28 cellular contexts compared by ENCODE assay signal in the genomic region with DNA sequence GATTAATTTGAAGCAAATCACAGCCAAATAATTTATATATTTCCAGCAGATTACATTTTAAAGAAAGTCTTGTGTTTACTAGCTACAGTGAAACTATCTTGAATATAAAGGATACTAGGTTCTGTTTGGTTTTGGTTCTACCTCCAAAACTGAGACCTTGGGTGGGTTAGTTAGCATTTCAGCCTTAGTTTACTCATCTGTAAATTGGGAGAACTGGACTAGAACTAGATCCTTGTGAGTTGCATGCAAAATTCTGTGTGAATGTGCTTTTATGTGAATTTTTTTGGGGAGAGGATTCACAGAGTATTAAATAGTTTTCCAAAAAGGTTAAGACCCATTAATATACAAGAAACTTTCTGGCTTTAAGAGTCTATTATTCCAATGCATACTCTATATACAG. TPM values are rescaled to one million over a fixed set of nuclear protein-coding genes. Genes with fewer than 3 reads are reported as not detected.
DNase-seq lines count a peak whose midpoint lies in the region; ATAC-seq and TF ChIP-seq lines count a peak whose summit lies in the region.
"Had no signal": no experiment of that assay in that cellular context is flagged by ENCODE, and none has a peak within 500 bp of the region (broad histone marks: within the 10 kb centered on the region; RNA-seq: fewer than 3 reads in every experiment).

No MANE protein-coding gene starts in this region.

- H3K4me3 ChIP-seq in Karpas-422 (ENCODE audit: low read length) (no peak overlapping the region), smooth muscle cell (peak overlapping the region; percentile 21)
- H3K4me3 ChIP-seq: cardiac muscle cell, coronary artery, SJCRH30, thyroid gland had no signal

- H3K27ac ChIP-seq in Karpas-422 (ENCODE audit: low read length) (no peak overlapping the region), smooth muscle cell (ENCODE audit: low read depth) (no peak overlapping the region)
- H3K27ac ChIP-seq: cardiac muscle cell, coronary artery, SJCRH30, thyroid gland had no signal

- H3K27me3 ChIP-seq in Karpas-422 (ENCODE audit: low read length) (no peaks in the 10 kb centered on the region), smooth muscle cell (ENCODE audit: low read depth) (no peaks in the 10 kb centered on the region)
- H3K27me3 ChIP-seq: BE2C, cardiac muscle cell, SJCRH30, thyroid gland had no signal

- peaks cover 57% of the 10 kb centered on the region for H3K36me3 ChIP-seq in Karpas-422 (ENCODE audit: insufficient read depth, low read length)
- H3K36me3 ChIP-seq in smooth muscle cell (ENCODE audit: low read depth), result peaks cover 3% of the 10 kb centered on the region

- TF ChIP-seq CTCF in smooth muscle cell (IDR thresholded peaks at IDR 0.05; ENCODE audit: borderline replicate concordance, insufficient read depth, poor library complexity, severe bottlenecking), result no peak

- H3K9me2 ChIP-seq in Karpas-422 (replicated peaks; ENCODE audit: insufficient read depth, low read length), result no peaks in the 10 kb centered on the region

- H3K9me3 ChIP-seq in Karpas-422 (ENCODE audit: low read length) (no peaks in the 10 kb centered on the region), smooth muscle cell (replicated peaks; ENCODE audit: low read depth) (no peaks in the 10 kb centered on the region)
- H3K9me3 ChIP-seq: BE2C, SJCRH30, thyroid gland had no signal

- H2AFZ ChIP-seq in Karpas-422 (ENCODE audit: low read length), result no peak overlapping the region
- H2AFZ ChIP-seq in smooth muscle cell (ENCODE audit: low read depth), result no peak overlapping the region

- peak overlapping the region; percentile 83 for H3K4me2 ChIP-seq in Karpas-422 (ENCODE audit: low read depth, low read length, poor library complexity, severe bottlenecking)
- H3K4me2 ChIP-seq in smooth muscle cell, result no peak overlapping the region

- ATAC-seq in activated CD8-positive, alpha-beta memory T cell treated with anti-CD3 and anti-CD28 coated beads, Interleukin-2, amount 10 ng/mL, durations not matched to agents 7 days and 5 days, result no peak
- ATAC-seq: effector memory CD8-positive, alpha-beta T cell had no signal

- peaks cover 70% of the 10 kb centered on the region for H3K79me2 ChIP-seq in Karpas-422 (ENCODE audit: low read length)
- H3K79me2 ChIP-seq in smooth muscle cell (ENCODE audit: low read depth), result peaks cover 50% of the 10 kb centered on the region

- H3K4me1 Mint-ChIP-seq in activated CD8-positive, alpha-beta memory T cell treated with anti-CD3 and anti-CD28 coated beads, Interleukin-2, amount 10 ng/mL, durations not matched to agents 7 days and 5 days, result peaks cover 46% of the 10 kb centered on the region
- H3K4me1 Mint-ChIP-seq in activated T-helper 1 cell treated with anti-CD3 and anti-CD28 coated beads, Interleukin-12 subunit alpha, Interleukin-12 subunit beta, Interleukin-2, Interleukin-4 antibody, amounts not matched to agents 30 ng/mL and 10 ng/mL and 1 ng/mL, durations not matched to agents 14 hours and 24 hours and 36 hours (ENCODE audit: low read depth), result peaks cover 55% of the 10 kb centered on the region

- no peaks in the 10 kb centered on the region for H3K9me3 Mint-ChIP-seq in activated CD8-positive, alpha-beta memory T cell treated with anti-CD3 and anti-CD28 coated beads, Interleukin-2, amount 10 ng/mL, durations not matched to agents 7 days and 5 days (ENCODE audit: low read depth)
- no peaks in the 10 kb centered on the region for H3K9me3 Mint-ChIP-seq in activated T-helper 1 cell treated with anti-CD3 and anti-CD28 coated beads, Interleukin-12 subunit alpha, Interleukin-12 subunit beta, Interleukin-2, Interleukin-4 antibody, amounts not matched to agents 30 ng/mL and 10 ng/mL and 1 ng/mL, durations not matched to agents 14 hours and 24 hours and 36 hours
- H3K9me3 Mint-ChIP-seq: activated naive CD4-positive, alpha-beta T cell treated with anti-CD3 and anti-CD28 coated beads, Interleukin-2, amount 50 U/mL, for 24 hours; effector memory CD8-positive, alpha-beta T cell; H9; IgD-negative memory B cell; stimulated activated naive CD8-positive, alpha-beta T cell treated with anti-CD3 and anti-CD28 coated beads, Interleukin-15, Interleukin-2, amounts not matched to agents 100 ng/mL and 50 ng/mL, for 24 hours had no signal

- DNase-seq in activated CD8-positive, alpha-beta memory T cell treated with anti-CD3 and anti-CD28 coated beads, Interleukin-2, amount 10 ng/mL, durations not matched to agents 7 days and 5 days, result no peak
- DNase-seq in activated CD8-positive, alpha-beta memory T cell treated with anti-CD3 and anti-CD28 coated beads for 24 hours, result no peak
- DNase-seq in Karpas-422 (no peak), smooth muscle cell (lab: John Stamatoyannopoulos, UW; ENCODE audit: unreplicated experiment) (no peak), globus pallidus (ENCODE audit: low spot score) (no peak), SKM-1 (lab: John Stamatoyannopoulos, UW; ENCODE audit: unreplicated experiment) (no peak), NCI-H1417 (lab: John Stamatoyannopoulos, UW) (no peak)
- no peak for DNase-seq in activated T-helper 1 cell treated with anti-CD3 and anti-CD28 coated beads, Interleukin-12 subunit alpha, Interleukin-12 subunit beta, Interleukin-2, Interleukin-4 antibody, amounts not matched to agents 30 ng/mL and 10 ng/mL and 1 ng/mL, durations not matched to agents 14 hours and 24 hours and 36 hours (ENCODE audit: low spot score)
- DNase-seq: ACHN; aorta; BE2C; effector memory CD8-positive, alpha-beta T cell; erythroblast; GDM1; H9; NCI-H2029 treated with DMSO at 0.1 percent for 48 hours; NCI-H526 treated with DMSO at 0.1 percent for 48 hours; SJCRH30; thyroid gland had no signal

- peaks cover 37% of the 10 kb centered on the region for H3K4me1 ChIP-seq in Karpas-422 (ENCODE audit: low read length)
- peaks cover 15% of the 10 kb centered on the region for H3K4me1 ChIP-seq in smooth muscle cell (ENCODE audit: low read depth)
- H3K4me1 ChIP-seq: SJCRH30 had no signal

- intact Hi-C loops in activated T-helper 1 cell treated with anti-CD3 and anti-CD28 coated beads, Interleukin-12 subunit alpha, Interleukin-12 subunit beta, Interleukin-2, Interleukin-4 antibody, amounts not matched to agents 30 ng/mL and 10 ng/mL and 1 ng/mL, durations not matched to agents 14 hours and 24 hours and 36 hours (cut with micrococcal nuclease), result loop anchor here (5.0 kb wide), 4 partner anchors 78 to 293 kb away; partner anchors contain the start of gene KIAA0319

- H3K36me3 Mint-ChIP-seq in activated CD8-positive, alpha-beta memory T cell treated with anti-CD3 and anti-CD28 coated beads, Interleukin-2, amount 10 ng/mL, durations not matched to agents 7 days and 5 days, result peaks cover 56% of the 10 kb centered on the region
- H3K36me3 Mint-ChIP-seq in activated T-helper 1 cell treated with anti-CD3 and anti-CD28 coated beads, Interleukin-12 subunit alpha, Interleukin-12 subunit beta, Interleukin-2, Interleukin-4 antibody, amounts not matched to agents 30 ng/mL and 10 ng/mL and 1 ng/mL, durations not matched to agents 14 hours and 24 hours and 36 hours (ENCODE audit: low read depth), result peaks cover 36% of the 10 kb centered on the region
- H3K36me3 Mint-ChIP-seq: IgD-negative memory B cell had no signal

- H3K9ac ChIP-seq in Karpas-422 (ENCODE audit: low read length), result no peak overlapping the region
- H3K9ac ChIP-seq in smooth muscle cell (ENCODE audit: low read depth), result no peak overlapping the region

- peaks cover 9% of the 10 kb centered on the region; the same call in 1 of the 2 replicates for H4K20me1 ChIP-seq in Karpas-422 (ENCODE audit: insufficient read depth, low read depth, low read length)
- no peaks in the 10 kb centered on the region for H4K20me1 ChIP-seq in smooth muscle cell (ENCODE audit: low read depth)

- no peak overlapping the region for H3K4me3 Mint-ChIP-seq in activated CD8-positive, alpha-beta memory T cell treated with anti-CD3 and anti-CD28 coated beads, Interleukin-2, amount 10 ng/mL, durations not matched to agents 7 days and 5 days
- H3K4me3 Mint-ChIP-seq in activated T-helper 1 cell treated with anti-CD3 and anti-CD28 coated beads, Interleukin-12 subunit alpha, Interleukin-12 subunit beta, Interleukin-2, Interleukin-4 antibody, amounts not matched to agents 30 ng/mL and 10 ng/mL and 1 ng/mL, durations not matched to agents 14 hours and 24 hours and 36 hours, result peak overlapping the region; percentile 15
- H3K4me3 Mint-ChIP-seq: activated naive CD4-positive, alpha-beta T cell treated with anti-CD3 and anti-CD28 coated beads, Interleukin-2, amount 50 U/mL, for 24 hours; effector memory CD8-positive, alpha-beta T cell; H9; stimulated activated naive CD8-positive, alpha-beta T cell treated with anti-CD3 and anti-CD28 coated beads, Interleukin-15, Interleukin-2, amounts not matched to agents 100 ng/mL and 50 ng/mL, for 24 hours had no signal

- peak overlapping the region; percentile 54 for H3K27ac Mint-ChIP-seq in activated CD8-positive, alpha-beta memory T cell treated with anti-CD3 and anti-CD28 coated beads, Interleukin-2, amount 10 ng/mL, durations not matched to agents 7 days and 5 days
- H3K27ac Mint-ChIP-seq in activated T-helper 1 cell treated with anti-CD3 and anti-CD28 coated beads, Interleukin-12 subunit alpha, Interleukin-12 subunit beta, Interleukin-2, Interleukin-4 antibody, amounts not matched to agents 30 ng/mL and 10 ng/mL and 1 ng/mL, durations not matched to agents 14 hours and 24 hours and 36 hours, result no peak overlapping the region
- H3K27ac Mint-ChIP-seq: activated naive CD4-positive, alpha-beta T cell treated with anti-CD3 and anti-CD28 coated beads, Interleukin-2, amount 50 U/mL, for 24 hours; effector memory CD8-positive, alpha-beta T cell; H9; IgD-negative memory B cell; stimulated activated naive CD8-positive, alpha-beta T cell treated with anti-CD3 and anti-CD28 coated beads, Interleukin-15, Interleukin-2, amounts not matched to agents 100 ng/mL and 50 ng/mL, for 24 hours had no signal

- CTCF ChIA-PET in activated CD8-positive, alpha-beta memory T cell treated with anti-CD3 and anti-CD28 coated beads, Interleukin-2, amount 10 ng/mL, durations not matched to agents 7 days and 5 days (lab: Charles Lee), result interaction anchor here (0.7 to 1.5 kb wide), 2 partner anchors 64 to 239 kb away, joined by 3 to 5 read pairs; no protein-coding TSS in a partner anchor

- no peaks in the 10 kb centered on the region for H3F3A ChIP-seq in smooth muscle cell (ENCODE audit: low read depth)

- H3K27me3 Mint-ChIP-seq in activated CD8-positive, alpha-beta memory T cell treated with anti-CD3 and anti-CD28 coated beads, Interleukin-2, amount 10 ng/mL, durations not matched to agents 7 days and 5 days, result no peaks in the 10 kb centered on the region
- H3K27me3 Mint-ChIP-seq in activated T-helper 1 cell treated with anti-CD3 and anti-CD28 coated beads, Interleukin-12 subunit alpha, Interleukin-12 subunit beta, Interleukin-2, Interleukin-4 antibody, amounts not matched to agents 30 ng/mL and 10 ng/mL and 1 ng/mL, durations not matched to agents 14 hours and 24 hours and 36 hours (ENCODE audit: insufficient read depth), result no peaks in the 10 kb centered on the region
- H3K27me3 Mint-ChIP-seq: activated naive CD4-positive, alpha-beta T cell treated with anti-CD3 and anti-CD28 coated beads, Interleukin-2, amount 50 U/mL, for 24 hours; effector memory CD8-positive, alpha-beta T cell; IgD-negative memory B cell; stimulated activated naive CD8-positive, alpha-beta T cell treated with anti-CD3 and anti-CD28 coated beads, Interleukin-15, Interleukin-2, amounts not matched to agents 100 ng/mL and 50 ng/mL, for 24 hours had no signal

RNA-seq across cellular contexts. Expression of gene GMNN, which starts 4.1 kb away (rescaled TPM):
- total RNA-seq in activated CD8-positive, alpha-beta memory T cell treated with anti-CD3 and anti-CD28 coated beads, Interleukin-2, amount 10 ng/mL, durations not matched to agents 7 days and 5 days, result 10 to 100 TPM; 90.0 to 93.6 TPM
- total RNA-seq in Karpas-422 (2014; rRNA removed; shearing (Covaris generic); ENCODE audit: low replicate concordance), result 23.3 and 29.6 TPM in 2 replicates
- 80.8 and 83.5 TPM in 2 replicates for total RNA-seq in activated T-helper 1 cell treated with anti-CD3 and anti-CD28 coated beads, Interleukin-12 subunit alpha, Interleukin-12 subunit beta, Interleukin-2, Interleukin-4 antibody, amounts not matched to agents 30 ng/mL and 10 ng/mL and 1 ng/mL, durations not matched to agents 14 hours and 24 hours and 36 hours
- total RNA-seq in smooth muscle cell, result 31.8 and 42.5 TPM in 2 replicates
- 36.7 and 46.4 TPM in 2 replicates for polyA plus RNA-seq in smooth muscle cell

RNA-seq across cellular contexts. Expression of gene ARMH2, which starts 19.8 kb away (rescaled TPM):
- under 1 TPM; 0.28 to 0.41 TPM for total RNA-seq in activated CD8-positive, alpha-beta memory T cell treated with anti-CD3 and anti-CD28 coated beads, Interleukin-2, amount 10 ng/mL, durations not matched to agents 7 days and 5 days
- not detected in 2 replicates for total RNA-seq in Karpas-422 (2014; rRNA removed; shearing (Covaris generic); ENCODE audit: low replicate concordance)
- total RNA-seq in activated T-helper 1 cell treated with anti-CD3 and anti-CD28 coated beads, Interleukin-12 subunit alpha, Interleukin-12 subunit beta, Interleukin-2, Interleukin-4 antibody, amounts not matched to agents 30 ng/mL and 10 ng/mL and 1 ng/mL, durations not matched to agents 14 hours and 24 hours and 36 hours, result not detected in 2 replicates
- not detected in 2 replicates for total RNA-seq in smooth muscle cell
- not detected in 2 replicates for polyA plus RNA-seq in smooth muscle cell
- total RNA-seq: aorta, cardiac muscle cell, H9, lung microvascular endothelial cell, M059J, RPMI7951, SJCRH30, skeletal muscle tissue, thyroid gland had no signal
- polyA plus RNA-seq: aorta, cardiac muscle cell had no signal

RNA-seq across cellular contexts. Expression of gene C6orf62, which starts 59.9 kb away (rescaled TPM):
- 100 to 1,000 TPM; 141 to 148 TPM for total RNA-seq in activated CD8-positive, alpha-beta memory T cell treated with anti-CD3 and anti-CD28 coated beads, Interleukin-2, amount 10 ng/mL, durations not matched to agents 7 days and 5 days
- 49.7 and 123 TPM in 2 replicates for total RNA-seq in Karpas-422 (2014; rRNA removed; shearing (Covaris generic); ENCODE audit: low replicate concordance)
- total RNA-seq in activated T-helper 1 cell treated with anti-CD3 and anti-CD28 coated beads, Interleukin-12 subunit alpha, Interleukin-12 subunit beta, Interleukin-2, Interleukin-4 antibody, amounts not matched to agents 30 ng/mL and 10 ng/mL and 1 ng/mL, durations not matched to agents 14 hours and 24 hours and 36 hours, result 109 TPM in 2 replicates
- 61.4 and 79.1 TPM in 2 replicates for total RNA-seq in smooth muscle cell
- 32.4 and 33.1 TPM in 2 replicates for polyA plus RNA-seq in smooth muscle cell
